In the genomic region with DNA sequence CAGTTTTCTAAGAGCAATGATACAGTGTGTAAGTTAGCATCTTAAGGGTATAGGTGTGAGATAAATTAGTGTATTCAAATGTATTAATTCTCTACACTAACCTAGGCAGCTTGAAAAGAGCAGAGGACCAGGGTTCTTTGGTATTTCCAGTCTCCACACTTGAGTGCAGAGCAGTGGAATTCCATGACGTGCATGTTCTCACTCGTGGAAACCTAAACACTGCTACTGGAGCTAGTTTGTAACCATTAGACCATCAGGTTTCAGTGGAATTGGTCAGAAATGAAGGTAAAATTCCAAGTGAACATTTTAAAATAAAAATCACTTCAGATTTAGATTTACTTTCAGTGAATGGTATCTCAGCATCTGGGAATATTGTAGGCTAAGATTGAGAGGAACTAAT, we compare ENCODE assay signal across 15 cellular contexts. TPM values are rescaled to one million over a fixed set of nuclear protein-coding genes. Genes with fewer than 3 reads are reported as not detected.
A peak's percentile ranks its signal among the peaks of the same experiment; 100 is the strongest.
DNase-seq lines count a peak whose midpoint lies in the region; ATAC-seq and TF ChIP-seq lines count a peak whose summit lies in the region.
"Had no signal": no experiment of that assay in that cellular context is flagged by ENCODE, and none has a peak within 500 bp of the region (broad histone marks: within the 10 kb centered on the region; RNA-seq: fewer than 3 reads in every experiment).

No MANE protein-coding gene starts in this region.

- TF ChIP-seq CTCF in cardiac muscle cell (IDR thresholded peaks at IDR 0.05; ENCODE audit: low read depth, low read length) (no peak), gastrocnemius medialis (IDR thresholded peaks at IDR 0.05 in 4 of 5, conservative IDR thresholded peaks at IDR 0.05 in 1 of 5) (no peak), transverse colon (IDR thresholded peaks at IDR 0.05) (no peak)

- H3K36me3 ChIP-seq in cardiac muscle cell (no peaks in the 10 kb centered on the region), gastrocnemius medialis (no peaks in the 10 kb centered on the region), transverse colon (no peaks in the 10 kb centered on the region)

- peak overlapping the region; percentile 36 for H3K27ac ChIP-seq in cardiac muscle cell
- peak overlapping the region; percentile 28 to 90 (median 74) for H3K27ac ChIP-seq in gastrocnemius medialis
- peak overlapping the region in 3 of 4 donors; percentile 44 to 50 (median 46) for H3K27ac ChIP-seq in transverse colon
- H3K27ac ChIP-seq: 22Rv1, PC-9 had no signal

- 66 to 86% methylated on average over 2 of the region's 2 CpGs for WGBS in transverse colon (ENCODE audit: low coverage in 1 of 2), 2 donors

- no peak for ATAC-seq in left ventricle myocardium superior
- ATAC-seq in gastrocnemius medialis: no peak
- no peak for ATAC-seq in HG02973 (IDR thresholded peaks at IDR 0.05; ENCODE audit: unreplicated experiment)

- intact Hi-C loops in left ventricle myocardium superior (cut with micrococcal nuclease) (no loop called here), gastrocnemius medialis (cut with DNase I; ENCODE audit: low total_unique reads) (loop anchor here (2.0 kb wide), 1 partner anchor 204 kb away; no protein-coding TSS in a partner anchor), transverse colon (cut with DNase I; ENCODE audit: low total_unique reads) (no loop called here)

- peak in 1 of 2 donors; percentile 50 for DNase-seq in cardiac muscle cell (ENCODE audit: low read depth in 1 of 2, low spot score in 1 of 2)
- DNase-seq in left ventricle myocardium superior: no peak
- peak; percentile 39 for DNase-seq in kidney tubule cell (ENCODE audit: low spot score)
- no peak for DNase-seq in gastrocnemius medialis
- DNase-seq in transverse colon: no peak
- no peak for DNase-seq in mucosa of gallbladder (ENCODE audit: low spot score)
- no peak for DNase-seq in HCEC 1CT
- DNase-seq: CD8-positive, alpha-beta memory T cell; KBM-7; NCI-H1694; NCI-H446; NCI-H748 treated with DMSO at 0.1 percent for 48 hours; PC-9 had no signal

- H3K4me1 ChIP-seq in cardiac muscle cell (ENCODE audit: low read depth): peaks cover 38% of the 10 kb centered on the region
- H3K4me1 ChIP-seq in gastrocnemius medialis: peaks cover 41 to 90% of the 10 kb centered on the region in 2 donors
- peaks cover 0 to 30% (median 12%) of the 10 kb centered on the region in 4 donors for H3K4me1 ChIP-seq in transverse colon

- TF ChIP-seq POLR2A in gastrocnemius medialis (IDR thresholded peaks at IDR 0.05): no peak
- TF ChIP-seq POLR2A in transverse colon (IDR thresholded peaks at IDR 0.05): no peak

- H3K27me3 ChIP-seq in cardiac muscle cell: no peaks in the 10 kb centered on the region
- no peaks in the 10 kb centered on the region for H3K27me3 ChIP-seq in gastrocnemius medialis
- peaks cover 6% of the 10 kb centered on the region for H3K27me3 ChIP-seq in transverse colon

- in situ Hi-C loops in gastrocnemius medialis (cut with MboI; ENCODE audit: low sequenced_read_pairs in 4 of 4): no loop called here
- in situ Hi-C loops in transverse colon (cut with MboI; ENCODE audit: low pct_ligation_motif_present in 1 of 4, low pct_unique_long_range_greater_than_20kb in 1 of 4, low sequenced_read_pairs in 3 of 4): no loop called here

- H3K9me3 ChIP-seq in cardiac muscle cell (ENCODE audit: low read depth) (no peaks in the 10 kb centered on the region), gastrocnemius medialis (no peaks in the 10 kb centered on the region), transverse colon (no peaks in the 10 kb centered on the region)

- TF ChIP-seq EP300 in transverse colon (IDR thresholded peaks at IDR 0.05; ENCODE audit: low read depth): no peak

- H3K4me3 ChIP-seq in cardiac muscle cell (no peak overlapping the region), gastrocnemius medialis (no peak overlapping the region), transverse colon (no peak overlapping the region)
- H3K4me3 ChIP-seq: PC-9 had no signal

RNA-seq across cellular contexts. Expression of a gene that starts 9.0 kb away (rescaled TPM):
- total RNA-seq in cardiac muscle cell (283 and 435 TPM in 2 replicates), left ventricle myocardium superior (468 TPM), gastrocnemius medialis (100 to 1,000 TPM; 107 to 191 (median 119) TPM), transverse colon (100 to 1,000 TPM; 269 to 301 (median 285) TPM), mucosa of gallbladder (433 TPM)
- polyA plus RNA-seq in cardiac muscle cell: 125 and 143 TPM in 2 replicates
